In the genomic region with DNA sequence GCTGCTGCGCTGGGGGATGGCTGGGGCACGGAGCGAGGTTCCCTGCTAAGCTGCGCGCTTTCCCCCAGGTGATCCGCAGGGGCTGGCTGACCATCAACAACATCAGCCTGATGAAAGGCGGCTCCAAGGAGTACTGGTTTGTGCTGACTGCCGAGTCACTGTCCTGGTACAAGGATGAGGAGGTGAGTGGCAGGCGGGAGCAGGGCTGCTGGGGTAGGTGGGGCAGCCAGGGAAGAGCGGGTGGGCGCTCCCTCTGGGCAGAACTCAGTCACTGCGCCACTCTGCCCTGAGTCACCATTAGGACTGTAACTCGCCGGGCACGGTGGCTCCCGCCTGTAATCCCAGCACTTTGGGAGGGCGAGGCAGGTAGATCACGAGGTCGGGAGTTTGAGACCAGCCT, we compare ENCODE assay signal across 18 cellular contexts. TPM values are rescaled to one million over a fixed set of nuclear protein-coding genes. Genes with fewer than 3 reads are reported as not detected.
DNase-seq lines count a peak whose midpoint lies in the region; ATAC-seq, FAIRE-seq and TF ChIP-seq lines count a peak whose summit lies in the region.
"Had no signal": no experiment of that assay in that cellular context is flagged by ENCODE, and none has a peak within 500 bp of the region (broad histone marks: within the 10 kb centered on the region; RNA-seq: fewer than 3 reads in every experiment).

No MANE protein-coding gene starts in this region.

- H4K20me1 ChIP-seq in GM23338 (replicated peaks; ENCODE audit: insufficient read depth) (no peaks in the 10 kb centered on the region), osteoblast (ENCODE audit: insufficient read depth, low read length) (peaks cover 12% of the 10 kb centered on the region)

- no peaks in the 10 kb centered on the region for H3K27me3 ChIP-seq in GM23338 (ENCODE audit: insufficient read depth)
- no peaks in the 10 kb centered on the region for H3K27me3 ChIP-seq in brain microvascular endothelial cell (replicated peaks)
- no peaks in the 10 kb centered on the region for H3K27me3 ChIP-seq in osteoblast (ENCODE audit: insufficient read depth, low read length)

- H3K9me2 ChIP-seq in GM23338 (ENCODE audit: insufficient read depth): no peaks in the 10 kb centered on the region

- H3K36me3 Mint-ChIP-seq in T-helper 2 cell treated with Interferon-gamma antibody and Interleukin-4, amounts not matched to agents 5 μg/mL and 100 μg/mL, for 36 hours (ENCODE audit: low read depth): peaks cover 40% of the 10 kb centered on the region
- H3K36me3 Mint-ChIP-seq in GM23338 (ENCODE audit: low read depth): peaks cover 26% of the 10 kb centered on the region

- peaks cover 21% of the 10 kb centered on the region for H3K4me1 Mint-ChIP-seq in T-helper 2 cell treated with Interferon-gamma antibody and Interleukin-4, amounts not matched to agents 5 μg/mL and 100 μg/mL, for 36 hours (ENCODE audit: low read depth)
- H3K4me1 Mint-ChIP-seq in GM23338: no peaks in the 10 kb centered on the region

- H3K4me3 ChIP-seq in GM23338 (no peak overlapping the region), brain microvascular endothelial cell (ENCODE audit: low read depth, low read length) (no peak overlapping the region), osteoblast (ENCODE audit: insufficient read depth, low read length) (no peak overlapping the region)
- H3K4me3 ChIP-seq: PC-9 had no signal

- no peak; a peak in 1 of 4 replicates for TF ChIP-seq CTCF in GM23338 (conservative IDR thresholded peaks at IDR 0.05; ENCODE audit: low read depth in 2 of 2)
- no peak for TF ChIP-seq CTCF in brain microvascular endothelial cell (IDR thresholded peaks at IDR 0.05; ENCODE audit: low read depth, low read length, missing control alignments)
- no peak for TF ChIP-seq CTCF in osteoblast (IDR thresholded peaks at IDR 0.05; ENCODE audit: extremely low read depth, low read depth, low read length)

- no peaks in the 10 kb centered on the region for H3K9me3 Mint-ChIP-seq in T-helper 2 cell treated with Interferon-gamma antibody and Interleukin-4, amounts not matched to agents 5 μg/mL and 100 μg/mL, for 36 hours
- no peaks in the 10 kb centered on the region for H3K9me3 Mint-ChIP-seq in GM23338

- peak; percentile 64 for ATAC-seq in GM23338
- no peak for ATAC-seq in GM21576 (IDR thresholded peaks at IDR 0.05; ENCODE audit: unreplicated experiment)

- H3K36me3 ChIP-seq in GM23338 (ENCODE audit: insufficient read depth): no peaks in the 10 kb centered on the region; the same call in 1 of the 2 replicates
- H3K36me3 ChIP-seq in brain microvascular endothelial cell (replicated peaks): peaks cover 53% of the 10 kb centered on the region
- H3K36me3 ChIP-seq in osteoblast (ENCODE audit: insufficient read depth, low read length): peaks cover 59% of the 10 kb centered on the region

- no peak for FAIRE-seq in urothelium cell line (lab: Jason Lieb, UNC)
- FAIRE-seq: GM12891, small intestine had no signal

- H2AFZ ChIP-seq in GM23338 (no peak overlapping the region), osteoblast (ENCODE audit: low read length) (no peak overlapping the region)
- H2AFZ ChIP-seq: parathyroid adenoma, PC-9 had no signal

- H3K79me2 ChIP-seq in GM23338 (replicated peaks; ENCODE audit: insufficient read depth) (no peaks in the 10 kb centered on the region), osteoblast (ENCODE audit: insufficient read depth, low read length) (peaks cover 37% of the 10 kb centered on the region)

- H3K4me3 Mint-ChIP-seq in T-helper 2 cell treated with Interferon-gamma antibody and Interleukin-4, amounts not matched to agents 5 μg/mL and 100 μg/mL, for 36 hours: no peak overlapping the region
- H3K4me3 Mint-ChIP-seq in GM23338: no peak overlapping the region

- peak overlapping the region; percentile 36 for H3K27ac Mint-ChIP-seq in T-helper 2 cell treated with Interferon-gamma antibody and Interleukin-4, amounts not matched to agents 5 μg/mL and 100 μg/mL, for 36 hours
- peak overlapping the region; percentile 70; the same call in 1 of the 2 replicates for H3K27ac Mint-ChIP-seq in GM23338

- DNase-seq in T-helper 2 cell treated with Interferon-gamma antibody and Interleukin-4, amounts not matched to agents 5 μg/mL and 100 μg/mL, for 36 hours (ENCODE audit: low spot score): no peak
- no peak for DNase-seq in T-helper 2 cell
- DNase-seq in GM23338 (ENCODE audit: low spot score): peak; percentile 40
- DNase-seq in brain microvascular endothelial cell: no peak
- no peak for DNase-seq in osteoblast (ENCODE audit: insufficient read length, low spot score, missing footprints)
- DNase-seq in urothelium cell line (ENCODE audit: low spot score): no peak
- no peak for DNase-seq in activated CD4-positive, CD25-positive, alpha-beta regulatory T cell (lab: John Stamatoyannopoulos, UW)
- DNase-seq: aorta, cortex of kidney, kidney glomerular epithelial cell, NCI-H1930, NCI-H510A treated with DMSO at 0.1 percent for 48 hours, PC-9, small intestine had no signal

- H3K27ac ChIP-seq in GM23338 (ENCODE audit: low read depth) (0 out of 2 replicates have a peak overlapping the region, but pooled peaks have one; percentile 45), brain microvascular endothelial cell (peak overlapping the region; percentile 74), osteoblast (ENCODE audit: low read depth, low read length) (peak overlapping the region; percentile 53)
- H3K27ac ChIP-seq: parathyroid adenoma, PC-9 had no signal

- H3K4me2 ChIP-seq in GM23338 (no peak overlapping the region), osteoblast (ENCODE audit: insufficient read depth, low read length) (no peak overlapping the region)
- H3K4me2 ChIP-seq: PC-9 had no signal

- no peaks in the 10 kb centered on the region for H3F3A ChIP-seq in GM23338 (replicated peaks; ENCODE audit: low read depth)

- no peaks in the 10 kb centered on the region for H3K9me3 ChIP-seq in osteoblast (ENCODE audit: low read depth, low read length)

- H3K4me1 ChIP-seq in GM23338 (ENCODE audit: insufficient read depth): no peaks in the 10 kb centered on the region
- peaks cover 38% of the 10 kb centered on the region for H3K4me1 ChIP-seq in osteoblast (ENCODE audit: insufficient read depth, low read length)
- H3K4me1 ChIP-seq: parathyroid adenoma had no signal

- in situ Hi-C loops in brain microvascular endothelial cell (cut with HindIII; ENCODE audit: low pct_ligation_motif_present, low sequenced_read_pairs): no loop called here

- no peaks in the 10 kb centered on the region for H3K27me3 Mint-ChIP-seq in T-helper 2 cell treated with Interferon-gamma antibody and Interleukin-4, amounts not matched to agents 5 μg/mL and 100 μg/mL, for 36 hours (ENCODE audit: low read depth)
- peaks cover 13% of the 10 kb centered on the region for H3K27me3 Mint-ChIP-seq in GM23338 (ENCODE audit: insufficient read depth, low read depth, poor library complexity)

TF ChIP-seq in GM23338, 12 proteins besides CTCF, POLR2A, EP300 and RAD21 (continues in another document):
- TF ChIP-seq NANOG (IDR thresholded peaks at IDR 0.05; ENCODE audit: borderline replicate concordance): no peak
- no peak for TF ChIP-seq JUNB (IDR thresholded peaks at IDR 0.05; ENCODE audit: unreplicated experiment)
- no peak for TF ChIP-seq CREB1 (CRISPR knock-in tag; IDR thresholded peaks at IDR 0.05; ENCODE audit: low read depth)
- no peak for TF ChIP-seq EZH2 (IDR thresholded peaks at IDR 0.05; ENCODE audit: low read depth, unreplicated experiment)
- no peak for TF ChIP-seq ZNF331 (CRISPR knock-in tag; IDR thresholded peaks at IDR 0.05; ENCODE audit: low read depth)

RNA-seq across cellular contexts. Expression of a gene that starts 23.8 kb away (rescaled TPM):
- 28.5 and 37.2 TPM in 2 replicates for total RNA-seq in GM23338 (2014; rRNA removed; shearing (Covaris generic))
- polyA plus RNA-seq in GM23338 (2016; fragmentation: Nextera tagmentation; extraction: Ambion mirVana): 27.7 and 29.7 TPM in 2 replicates
- total RNA-seq in osteoblast: 39.2 and 43.1 TPM in 2 replicates

RNA-seq across cellular contexts. Expression of a gene that starts 36.0 kb away (rescaled TPM):
- total RNA-seq in GM23338 (2014; rRNA removed; shearing (Covaris generic)): 0.78 TPM in 1 of 2 replicates, not detected in the other
- polyA plus RNA-seq in GM23338 (2016; fragmentation: Nextera tagmentation; extraction: Ambion mirVana): 0.43 and 0.45 TPM in 2 replicates
- under 0.01 and 0.29 TPM in 2 replicates for total RNA-seq in osteoblast
- total RNA-seq: A673 had no signal

RNA-seq across cellular contexts. Expression of a gene that starts 59.2 kb away (rescaled TPM):
- 118 and 125 TPM in 2 replicates for total RNA-seq in GM23338 (2014; rRNA removed; shearing (Covaris generic))
- polyA plus RNA-seq in GM23338 (2016; fragmentation: Nextera tagmentation; extraction: Ambion mirVana): 40.3 and 43.3 TPM in 2 replicates
- total RNA-seq in osteoblast: 33.7 and 41.0 TPM in 2 replicates
